16 cellular contexts compared by ENCODE assay signal in genomic region chr13:99662678-99663077, GRCh38. TPM values are rescaled to one million over a fixed set of nuclear protein-coding genes. Genes with fewer than 3 reads are reported as not detected.
A peak's percentile ranks its signal among the peaks of the same experiment; 100 is the strongest.
DNase-seq lines count a peak whose midpoint lies in the region; ATAC-seq and TF ChIP-seq lines count a peak whose summit lies in the region.
"Had no signal": no experiment of that assay in that cellular context is flagged by ENCODE, and none has a peak within 500 bp of the region (broad histone marks: within the 10 kb centered on the region; RNA-seq: fewer than 3 reads in every experiment).

No MANE protein-coding gene starts in this region.

- H3K4me3 ChIP-seq in HUES48 (ENCODE audit: low read depth, low read length): no peak overlapping the region; the same call in 1 of the 2 replicates
- H3K4me3 ChIP-seq in ectodermal cell (ENCODE audit: insufficient read depth, low read depth, low read length): no peak overlapping the region
- no peak overlapping the region for H3K4me3 ChIP-seq in right lobe of liver

- no peaks in the 10 kb centered on the region for H3K36me3 Mint-ChIP-seq in activated naive CD4-positive, alpha-beta T cell treated with anti-CD3 and anti-CD28 coated beads for 36 hours (ENCODE audit: low read depth)

- H3K9me3 ChIP-seq in HUES48 (ENCODE audit: control insufficient read depth, insufficient read depth, low read length) (no peaks in the 10 kb centered on the region), ectodermal cell (ENCODE audit: control insufficient read depth, low read length) (no peaks in the 10 kb centered on the region), right lobe of liver (no peaks in the 10 kb centered on the region)
- H3K9me3 ChIP-seq: Caco-2 had no signal

- H3K27me3 ChIP-seq in HUES48 (ENCODE audit: control insufficient read depth, insufficient read depth, low read length) (no peaks in the 10 kb centered on the region), ectodermal cell (ENCODE audit: control insufficient read depth, insufficient read depth, low read length, poor library complexity, severe bottlenecking) (no peaks in the 10 kb centered on the region), right lobe of liver (no peaks in the 10 kb centered on the region)

- DNase-seq in G401 (ENCODE audit: low spot score) (peak; percentile 74), right lobe of liver (no peak)
- no peak for DNase-seq in stimulated activated CD4-positive, alpha-beta T cell treated with anti-CD3 and anti-CD28 coated beads, Interleukin-4, amount 100 ng/mL, for 4 hours
- no peak for DNase-seq in activated naive CD4-positive, alpha-beta T cell treated with anti-CD3 and anti-CD28 coated beads for 36 hours
- DNase-seq: AML-193, Caco-2, GDM1, Kasumi-1, NCI-H1436, NCI-H2081 treated with DMSO at 0.1 percent for 48 hours, NCI-H774, Right ventricle myocardium superior had no signal

- TF ChIP-seq POLR2A in right lobe of liver (IDR thresholded peaks at IDR 0.05): no peak

- in situ Hi-C loops in G401 (cut with HindIII; ENCODE audit: low sequenced_read_pairs): no loop called here

- H3K4me3 Mint-ChIP-seq in activated naive CD4-positive, alpha-beta T cell treated with anti-CD3 and anti-CD28 coated beads for 36 hours: no peak overlapping the region

- 74 to 81% methylated on average over 3 of the region's 3 CpGs for WGBS in ectodermal cell, 2 experiments
- 34% methylated on average over 3 of the region's 3 CpGs for WGBS in right lobe of liver (ENCODE audit: insufficient coverage, low coverage, low lambda C conversion rate, missing lambda C conversion rate)

- intact Hi-C loops in right lobe of liver (cut with DNase I): no loop called here
- intact Hi-C loops in activated naive CD4-positive, alpha-beta T cell treated with anti-CD3 and anti-CD28 coated beads for 36 hours (cut with micrococcal nuclease): no loop called here

- H3K4me1 ChIP-seq in HUES48 (ENCODE audit: control insufficient read depth, insufficient read depth, low read length) (peaks cover 66% of the 10 kb centered on the region), ectodermal cell (ENCODE audit: control insufficient read depth, insufficient read depth, low read length) (peaks cover 50% of the 10 kb centered on the region), right lobe of liver (peaks cover 0 to 33% (median 9%) of the 10 kb centered on the region in 4 donors)

- H3K4me1 Mint-ChIP-seq in activated naive CD4-positive, alpha-beta T cell treated with anti-CD3 and anti-CD28 coated beads for 36 hours (ENCODE audit: low read depth): peaks cover 20% of the 10 kb centered on the region

- H3K9me3 Mint-ChIP-seq in activated naive CD4-positive, alpha-beta T cell treated with anti-CD3 and anti-CD28 coated beads for 36 hours: no peaks in the 10 kb centered on the region

- no peak overlapping the region for H3K9ac ChIP-seq in HUES48 (ENCODE audit: low read depth, low read length)

- no peak for TF ChIP-seq CTCF in right lobe of liver (IDR thresholded peaks at IDR 0.05)

- H3K36me3 ChIP-seq in HUES48 (ENCODE audit: control insufficient read depth, insufficient read depth, low read length): no peaks in the 10 kb centered on the region
- no peaks in the 10 kb centered on the region for H3K36me3 ChIP-seq in ectodermal cell (ENCODE audit: control insufficient read depth, insufficient read depth, low read length)
- H3K36me3 ChIP-seq in right lobe of liver: no peaks in the 10 kb centered on the region

- CTCF ChIA-PET in activated naive CD4-positive, alpha-beta T cell treated with anti-CD3 and anti-CD28 coated beads for 36 hours (lab: Charles Lee): no interaction called here

- ATAC-seq in right lobe of liver (peak; percentile 46 to 69 (median 59)), HG02763 (IDR thresholded peaks at IDR 0.05; ENCODE audit: unreplicated experiment) (no peak)
- ATAC-seq: Panc1 had no signal

- no peaks in the 10 kb centered on the region for H3K27me3 Mint-ChIP-seq in activated naive CD4-positive, alpha-beta T cell treated with anti-CD3 and anti-CD28 coated beads for 36 hours (ENCODE audit: low read depth)

- H3K27ac Mint-ChIP-seq in activated naive CD4-positive, alpha-beta T cell treated with anti-CD3 and anti-CD28 coated beads for 36 hours: no peak overlapping the region

- H3K27ac ChIP-seq in HUES48 (ENCODE audit: low read depth, low read length) (peak overlapping the region; percentile 60), ectodermal cell (ENCODE audit: insufficient read depth, low read depth, low read length, poor library complexity, severe bottlenecking) (peak overlapping the region; percentile 74), right lobe of liver (no peak overlapping the region)

RNA-seq across cellular contexts. Expression of gene CLYBL, which starts 56.2 kb away (rescaled TPM):
- total RNA-seq in G401 (2014; rRNA removed; shearing (Covaris generic)): 13.4 and 14.1 TPM in 2 replicates
- polyA plus RNA-seq in ectodermal cell (2013, experiment 1 of 4): 17.6 TPM
- polyA plus RNA-seq in ectodermal cell (2013, experiment 2 of 4): 19.5 TPM
- polyA plus RNA-seq in ectodermal cell (2013, experiment 3 of 4): 16.0 TPM
- polyA plus RNA-seq in ectodermal cell (2013, experiment 4 of 4): 15.4 TPM
- 10 to 100 TPM; 38.1 to 56.8 (median 46.4) TPM for total RNA-seq in right lobe of liver
- total RNA-seq in activated naive CD4-positive, alpha-beta T cell treated with anti-CD3 and anti-CD28 coated beads for 36 hours: 1 to 10 TPM; 5.1 to 5.5 TPM

Comparison
In these comparisons a context has a peak if more than half of its experiments do, and no peak if none do; other contexts are left out.
1. H3K27ac ChIP-seq: peak in HUES48 (single experiment) and ectodermal cell (single experiment); none in right lobe of liver (0 of 3).